In genomic region chr1:39528082-39528481, GRCh38 we compare ENCODE assay signal across 19 cellular contexts. TPM values are rescaled to one million over a fixed set of nuclear protein-coding genes. Genes with fewer than 3 reads are reported as not detected.
"Had no signal": no experiment of that assay in that cellular context is flagged by ENCODE, and none has a peak within 500 bp of the region (broad histone marks: within the 10 kb centered on the region; RNA-seq: fewer than 3 reads in every experiment).

No MANE protein-coding gene starts in this region.

- H3K4me3 ChIP-seq: colonic mucosa, hepatocyte, lung, tibial artery, upper lobe of right lung, vagina had no signal

- H3K9me3 ChIP-seq: colonic mucosa, tibial artery, upper lobe of right lung, vagina had no signal

- H3K4me1 ChIP-seq: colonic mucosa, foreskin keratinocyte, tibial artery, upper lobe of right lung, vagina had no signal

- H3K27me3 ChIP-seq: colonic mucosa, foreskin keratinocyte, hepatocyte, tibial artery, upper lobe of right lung, vagina had no signal

- H2AFZ ChIP-seq: hepatocyte had no signal

- DNase-seq: colonic mucosa; dermis blood vessel endothelial cell; endodermal cell; erythroblast; foreskin keratinocyte; left colon; left ventricle myocardium superior; mesenchymal stem cell; naive B cell; right cardiac atrium; stimulated activated CD4-positive, alpha-beta T cell treated with anti-CD3 and anti-CD28 coated beads, Interleukin-15, amount 100 ng/mL, for 24 hours; stimulated activated CD4-positive, alpha-beta T cell treated with anti-CD3 and anti-CD28 coated beads, Interleukin-1b, Interleukin-23, amount 100 ng/mL, for 48 hours; stimulated activated CD4-positive, alpha-beta T cell treated with anti-CD3 and anti-CD28 coated beads, Interleukin-4, amount 100 ng/mL, for 24 hours; tibial artery; upper lobe of right lung had no signal

- H3K79me2 ChIP-seq: hepatocyte had no signal

- H3K4me2 ChIP-seq: hepatocyte had no signal

- ATAC-seq: foreskin keratinocyte; left ventricle myocardium superior; right cardiac atrium; stimulated activated memory B cell treated with anti-CD40 and anti-IgM and Interleukin-4, amounts not matched to agents 10 μg/mL and 1 μg/mL and 100 μg/mL, for 72 hours; upper lobe of right lung had no signal

- H3K36me3 ChIP-seq: colonic mucosa had no signal

- H3K27ac ChIP-seq: foreskin keratinocyte, hepatocyte, tibial artery, upper lobe of right lung, vagina had no signal

RNA-seq across cellular contexts. Expression of gene BMP8A, which starts 36.6 kb away (rescaled TPM):
- total RNA-seq: foreskin keratinocyte, left ventricle myocardium superior had no signal
- polyA plus RNA-seq: foreskin keratinocyte had no signal
